In the genomic region with DNA sequence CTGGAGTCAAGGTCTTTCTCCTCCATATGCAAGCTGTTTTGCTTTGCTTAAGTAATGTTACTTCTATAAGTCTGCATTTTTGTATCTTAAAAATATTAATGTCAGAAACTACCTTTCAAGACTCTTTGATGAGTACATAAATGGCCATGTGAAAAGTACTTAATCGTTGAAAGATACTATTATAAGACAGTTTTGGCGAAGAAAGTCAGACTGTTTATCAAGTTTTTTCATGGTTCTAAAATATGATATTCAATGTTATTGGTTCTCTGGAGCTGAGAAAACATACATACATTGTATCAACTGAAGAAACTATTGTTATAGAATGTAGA, we compare ENCODE assay signal across 16 cellular contexts. TPM values are rescaled to one million over a fixed set of nuclear protein-coding genes. Genes with fewer than 3 reads are reported as not detected.
A peak's percentile ranks its signal among the peaks of the same experiment; 100 is the strongest.
DNase-seq lines count a peak whose midpoint lies in the region; ATAC-seq and TF ChIP-seq lines count a peak whose summit lies in the region.
"Had no signal": no experiment of that assay in that cellular context is flagged by ENCODE, and none has a peak within 500 bp of the region (broad histone marks: within the 10 kb centered on the region; RNA-seq: fewer than 3 reads in every experiment).

No MANE protein-coding gene starts in this region.

- H3K27me3 ChIP-seq in suprapubic skin = no peaks in the 10 kb centered on the region
- H3K27me3 ChIP-seq: esophagus squamous epithelium, gastrocnemius medialis had no signal

- H3K4me3 Mint-ChIP-seq in activated T-cell treated with anti-CD3 and anti-CD28 coated beads, Interleukin-2, amount 50 U/mL, for 72 hours = no peak overlapping the region
- H3K4me3 Mint-ChIP-seq in glutamatergic neuron (ENCODE audit: unreplicated experiment) (no peak overlapping the region), type B pancreatic cell (no peak overlapping the region)
- H3K4me3 Mint-ChIP-seq: H9 had no signal

- no peak for TF ChIP-seq EP300 in suprapubic skin (IDR thresholded peaks at IDR 0.05)

- no peaks in the 10 kb centered on the region for H3K36me3 ChIP-seq in suprapubic skin
- H3K36me3 ChIP-seq: esophagus squamous epithelium, gastrocnemius medialis had no signal

- TF ChIP-seq CTCF in RWPE1 (conservative IDR thresholded peaks at IDR 0.05; ENCODE audit: low read depth) = peak; percentile 39
- peak; percentile 28 for TF ChIP-seq CTCF in glutamatergic neuron (IDR thresholded peaks at IDR 0.05; ENCODE audit: partially characterized antibody, unreplicated experiment)
- peak; percentile 6 for TF ChIP-seq CTCF in type B pancreatic cell (conservative IDR thresholded peaks at IDR 0.05)
- TF ChIP-seq CTCF in suprapubic skin (IDR thresholded peaks at IDR 0.05) = no peak

- no peaks in the 10 kb centered on the region for H3K9me3 Mint-ChIP-seq in activated T-cell treated with anti-CD3 and anti-CD28 coated beads, Interleukin-2, amount 50 U/mL, for 72 hours
- H3K9me3 Mint-ChIP-seq in glutamatergic neuron (ENCODE audit: unreplicated experiment) = no peaks in the 10 kb centered on the region
- H3K9me3 Mint-ChIP-seq in type B pancreatic cell = no peaks in the 10 kb centered on the region
- H3K9me3 Mint-ChIP-seq: activated naive CD8-positive, alpha-beta T cell treated with anti-CD3 and anti-CD28 coated beads, Interleukin-2, amount 10 ng/mL, durations not matched to agents 7 days and 5 days; H9; stimulated activated naive CD8-positive, alpha-beta T cell treated with anti-CD3 and anti-CD28 coated beads, Interleukin-15, Interleukin-2, amounts not matched to agents 100 ng/mL and 50 ng/mL, for 24 hours had no signal

- CTCF ChIA-PET in RWPE1 (lab: Yijun Ruan, JAX) = interaction anchor here (0.5 to 2.2 kb wide), 9 partner anchors 10 to 319 kb away, joined by 3 to 7 read pairs (median 4); no protein-coding TSS in a partner anchor

- peak overlapping the region; percentile 52 for H3K27ac Mint-ChIP-seq in activated T-cell treated with anti-CD3 and anti-CD28 coated beads, Interleukin-2, amount 50 U/mL, for 72 hours
- no peak overlapping the region for H3K27ac Mint-ChIP-seq in glutamatergic neuron (ENCODE audit: unreplicated experiment)
- H3K27ac Mint-ChIP-seq in type B pancreatic cell = no peak overlapping the region
- H3K27ac Mint-ChIP-seq: activated naive CD8-positive, alpha-beta T cell treated with anti-CD3 and anti-CD28 coated beads, Interleukin-2, amount 10 ng/mL, durations not matched to agents 7 days and 5 days had no signal

- H3K4me1 ChIP-seq in suprapubic skin = peaks cover 4% of the 10 kb centered on the region
- H3K4me1 ChIP-seq: gastrocnemius medialis had no signal

- no peak for TF ChIP-seq POLR2A in suprapubic skin (IDR thresholded peaks at IDR 0.05)

- H3K27me3 Mint-ChIP-seq in activated T-cell treated with anti-CD3 and anti-CD28 coated beads, Interleukin-2, amount 50 U/mL, for 72 hours (ENCODE audit: low read depth) = peaks cover 16% of the 10 kb centered on the region
- H3K27me3 Mint-ChIP-seq in glutamatergic neuron (ENCODE audit: unreplicated experiment) (peaks cover under 1% of the 10 kb centered on the region), type B pancreatic cell (peaks cover 11% of the 10 kb centered on the region)
- H3K27me3 Mint-ChIP-seq: dendritic cell treated with granulocyte-macrophage colony-stimulating factor and Interleukin-4, amounts not matched to agents 40 ng/mL and 50 ng/mL, for 4 days had no signal

- H3K9me3 ChIP-seq in suprapubic skin = no peaks in the 10 kb centered on the region
- H3K9me3 ChIP-seq: esophagus squamous epithelium, gastrocnemius medialis had no signal

- no peak for DNase-seq in activated T-cell treated with anti-CD3 and anti-CD28 coated beads, Interleukin-2, amount 50 U/mL, for 72 hours
- DNase-seq in activated T-cell treated with anti-CD3 and anti-CD28 coated beads for 4 hours = no peak
- DNase-seq in RWPE1 (ENCODE audit: low spot score) = no peak
- DNase-seq in glutamatergic neuron = no peak
- DNase-seq in type B pancreatic cell (ENCODE audit: extremely low spot score, unreplicated experiment) = no peak
- no peak for DNase-seq in D341Med (ENCODE audit: low spot score)
- DNase-seq in suprapubic skin (ENCODE audit: low spot score in 2 of 2) = no peak
- DNase-seq: activated gamma-delta T cell had no signal

- POLR2A ChIA-PET in RWPE1 (lab: Yijun Ruan, JAX; ENCODE audit: low non-redundant PET) = no interaction called here

- ATAC-seq in activated T-cell treated with anti-CD3 and anti-CD28 coated beads, Interleukin-2, amount 50 U/mL, for 72 hours (replicated peaks in 1 of 2) = no peak
- no peak for ATAC-seq in HG02571 (IDR thresholded peaks at IDR 0.05; ENCODE audit: unreplicated experiment)

- 86% methylated on average over 2 of the region's 2 CpGs for WGBS in suprapubic skin

- no peaks in the 10 kb centered on the region for H3K36me3 Mint-ChIP-seq in activated T-cell treated with anti-CD3 and anti-CD28 coated beads, Interleukin-2, amount 50 U/mL, for 72 hours (ENCODE audit: insufficient read depth in 2 of 2)
- H3K36me3 Mint-ChIP-seq in glutamatergic neuron (ENCODE audit: unreplicated experiment) (no peaks in the 10 kb centered on the region), type B pancreatic cell (no peaks in the 10 kb centered on the region)
- H3K36me3 Mint-ChIP-seq: activated naive CD8-positive, alpha-beta T cell treated with anti-CD3 and anti-CD28 coated beads, Interleukin-2, amount 10 ng/mL, durations not matched to agents 7 days and 5 days had no signal

- H3K27ac ChIP-seq in RWPE1 (no peak overlapping the region), suprapubic skin (no peak overlapping the region)
- H3K27ac ChIP-seq: gastrocnemius medialis had no signal

- H3K4me3 ChIP-seq in suprapubic skin = no peak overlapping the region
- H3K4me3 ChIP-seq: esophagus squamous epithelium, gastrocnemius medialis had no signal

- H3K4me1 Mint-ChIP-seq in activated T-cell treated with anti-CD3 and anti-CD28 coated beads, Interleukin-2, amount 50 U/mL, for 72 hours (ENCODE audit: low read depth) = peaks cover 18% of the 10 kb centered on the region
- H3K4me1 Mint-ChIP-seq in glutamatergic neuron (ENCODE audit: low read depth, unreplicated experiment) (no peaks in the 10 kb centered on the region), type B pancreatic cell (ENCODE audit: unreplicated experiment) (peaks cover 6% of the 10 kb centered on the region)

RNA-seq across cellular contexts. Expression of a gene that starts 25.1 kb away (rescaled TPM):
- 1 to 10 TPM; 3.2 to 3.7 TPM for total RNA-seq in activated T-cell treated with anti-CD3 and anti-CD28 coated beads, Interleukin-2, amount 50 U/mL, for 72 hours
- total RNA-seq in glutamatergic neuron (ENCODE audit: unreplicated experiment) = 0.81 TPM
- 1.00 and 2.0 TPM in 2 replicates for total RNA-seq in type B pancreatic cell (ENCODE audit: low replicate concordance)
- total RNA-seq in suprapubic skin = 1 to 10 TPM; 1.1 to 2.7 (median 1.7) TPM
- total RNA-seq: G401 had no signal

RNA-seq across cellular contexts. Expression of a gene that starts 25.4 kb away (rescaled TPM):
- total RNA-seq in activated T-cell treated with anti-CD3 and anti-CD28 coated beads, Interleukin-2, amount 50 U/mL, for 72 hours = 1 to 10 TPM; 5.5 to 5.7 TPM
- total RNA-seq in glutamatergic neuron (ENCODE audit: unreplicated experiment) (4.4 TPM), type B pancreatic cell (ENCODE audit: low replicate concordance) (3.8 and 6.2 TPM in 2 replicates), suprapubic skin (10 to 100 TPM in 2 of 4 donors, 1 to 10 TPM in 2; 8.8 to 10.5 (median 9.9) TPM)

Comparison
In these comparisons a context has a peak if more than half of its experiments do, and no peak if none do; other contexts are left out.
1. CTCF ChIP-seq: peak in RWPE1 (single experiment), glutamatergic neuron (single experiment) and type B pancreatic cell (single experiment); none in suprapubic skin (0 of 2).